ENCODE assay signal across 13 cellular contexts in genomic region chr3:194973366-194974000, GRCh38.
DNase-seq lines count a peak whose midpoint lies in the region; ATAC-seq and TF ChIP-seq lines count a peak whose summit lies in the region.
"Had no signal": no experiment of that assay in that cellular context is flagged by ENCODE, and none has a peak within 500 bp of the region (broad histone marks: within the 10 kb centered on the region; RNA-seq: fewer than 3 reads in every experiment).

No MANE protein-coding gene starts in this region.

- no peak overlapping the region for H3K4me3 Mint-ChIP-seq in natural killer cell treated with Interleukin-12 subunit alpha and Interleukin-12 subunit beta and Interleukin-15 and Interleukin-18, amount 100 ng/mL, for 72 hours
- H3K4me3 Mint-ChIP-seq in natural killer cell = no peak overlapping the region
- H3K4me3 Mint-ChIP-seq in stimulated activated memory B cell treated with anti-CD40 and anti-IgM and Interleukin-4, amounts not matched to agents 10 μg/mL and 1 μg/mL and 100 μg/mL, for 72 hours = no peak overlapping the region
- H3K4me3 Mint-ChIP-seq: CD4-positive, alpha-beta memory T cell; IgD-negative memory B cell had no signal

- H3K27me3 Mint-ChIP-seq in natural killer cell treated with Interleukin-12 subunit alpha and Interleukin-12 subunit beta and Interleukin-15 and Interleukin-18, amount 100 ng/mL, for 72 hours = peaks cover 7 to 31% of the 10 kb centered on the region in 2 donors
- peaks cover under 1 to 10% of the 10 kb centered on the region in 2 donors for H3K27me3 Mint-ChIP-seq in natural killer cell (ENCODE audit: low read depth in 2 of 2)
- no peaks in the 10 kb centered on the region for H3K27me3 Mint-ChIP-seq in stimulated activated memory B cell treated with anti-CD40 and anti-IgM and Interleukin-4, amounts not matched to agents 10 μg/mL and 1 μg/mL and 100 μg/mL, for 72 hours

- ATAC-seq in natural killer cell treated with Interleukin-12 subunit alpha and Interleukin-12 subunit beta and Interleukin-15 and Interleukin-18, amount 100 ng/mL, for 72 hours = no peak
- ATAC-seq in natural killer cell (no peak), left lobe of liver (peak; percentile 10), GM19035 (IDR thresholded peaks at IDR 0.05; ENCODE audit: unreplicated experiment) (no peak)
- no peak for ATAC-seq in stimulated activated memory B cell treated with anti-CD40 and anti-IgM and Interleukin-4, amounts not matched to agents 10 μg/mL and 1 μg/mL and 100 μg/mL, for 72 hours
- ATAC-seq: A549 had no signal

- DNase-seq in natural killer cell treated with Interleukin-12 subunit alpha and Interleukin-12 subunit beta and Interleukin-15 and Interleukin-18, amount 100 ng/mL, for 72 hours (ENCODE audit: low spot score) = peak; percentile 34
- DNase-seq in natural killer cell = no peak
- peak; percentile 41 for DNase-seq in left lobe of liver (ENCODE audit: low spot score)
- no peak for DNase-seq in medulla oblongata (ENCODE audit: extremely low spot score)
- DNase-seq in GM03348 (ENCODE audit: low spot score) = no peak
- DNase-seq: BE2C; CD4-positive, alpha-beta memory T cell; DND-41; GDM1 had no signal

- no peak for TF ChIP-seq CTCF in natural killer cell (IDR thresholded peaks at IDR 0.05)

- no peak overlapping the region for H3K27ac Mint-ChIP-seq in natural killer cell treated with Interleukin-12 subunit alpha and Interleukin-12 subunit beta and Interleukin-15 and Interleukin-18, amount 100 ng/mL, for 72 hours
- H3K27ac Mint-ChIP-seq in natural killer cell = no peak overlapping the region
- H3K27ac Mint-ChIP-seq in stimulated activated memory B cell treated with anti-CD40 and anti-IgM and Interleukin-4, amounts not matched to agents 10 μg/mL and 1 μg/mL and 100 μg/mL, for 72 hours = peak overlapping the region; percentile 19
- H3K27ac Mint-ChIP-seq: CD4-positive, alpha-beta memory T cell; IgD-negative memory B cell had no signal

- no peaks in the 10 kb centered on the region for H3K36me3 Mint-ChIP-seq in natural killer cell treated with Interleukin-12 subunit alpha and Interleukin-12 subunit beta and Interleukin-15 and Interleukin-18, amount 100 ng/mL, for 72 hours
- H3K36me3 Mint-ChIP-seq in natural killer cell = no peaks in the 10 kb centered on the region
- H3K36me3 Mint-ChIP-seq in stimulated activated memory B cell treated with anti-CD40 and anti-IgM and Interleukin-4, amounts not matched to agents 10 μg/mL and 1 μg/mL and 100 μg/mL, for 72 hours = no peaks in the 10 kb centered on the region
- H3K36me3 Mint-ChIP-seq: CD4-positive, alpha-beta memory T cell; IgD-negative memory B cell had no signal

- no peaks in the 10 kb centered on the region for H3K4me1 Mint-ChIP-seq in natural killer cell treated with Interleukin-12 subunit alpha and Interleukin-12 subunit beta and Interleukin-15 and Interleukin-18, amount 100 ng/mL, for 72 hours (ENCODE audit: low read depth in 2 of 2)
- H3K4me1 Mint-ChIP-seq in natural killer cell = no peaks in the 10 kb centered on the region
- H3K4me1 Mint-ChIP-seq in stimulated activated memory B cell treated with anti-CD40 and anti-IgM and Interleukin-4, amounts not matched to agents 10 μg/mL and 1 μg/mL and 100 μg/mL, for 72 hours = peaks cover 26% of the 10 kb centered on the region
- H3K4me1 Mint-ChIP-seq: CD4-positive, alpha-beta memory T cell had no signal

- no peaks in the 10 kb centered on the region for H3K9me3 Mint-ChIP-seq in natural killer cell treated with Interleukin-12 subunit alpha and Interleukin-12 subunit beta and Interleukin-15 and Interleukin-18, amount 100 ng/mL, for 72 hours
- no peaks in the 10 kb centered on the region for H3K9me3 Mint-ChIP-seq in natural killer cell
- H3K9me3 Mint-ChIP-seq in stimulated activated memory B cell treated with anti-CD40 and anti-IgM and Interleukin-4, amounts not matched to agents 10 μg/mL and 1 μg/mL and 100 μg/mL, for 72 hours = no peaks in the 10 kb centered on the region

- intact Hi-C loops in natural killer cell (cut with micrococcal nuclease) = no loop called here

Comparison
In these comparisons a context has a peak if more than half of its experiments do, and no peak if none do; other contexts are left out.
1. DNase-seq: peak in natural killer cell treated with Interleukin-12 subunit alpha and Interleukin-12 subunit beta and Interleukin-15 and Interleukin-18, amount 100 ng/mL, for 72 hours (single experiment) and left lobe of liver (single experiment); none in natural killer cell (single experiment), medulla oblongata (single experiment) and GM03348 (single experiment).